In the genomic region with DNA sequence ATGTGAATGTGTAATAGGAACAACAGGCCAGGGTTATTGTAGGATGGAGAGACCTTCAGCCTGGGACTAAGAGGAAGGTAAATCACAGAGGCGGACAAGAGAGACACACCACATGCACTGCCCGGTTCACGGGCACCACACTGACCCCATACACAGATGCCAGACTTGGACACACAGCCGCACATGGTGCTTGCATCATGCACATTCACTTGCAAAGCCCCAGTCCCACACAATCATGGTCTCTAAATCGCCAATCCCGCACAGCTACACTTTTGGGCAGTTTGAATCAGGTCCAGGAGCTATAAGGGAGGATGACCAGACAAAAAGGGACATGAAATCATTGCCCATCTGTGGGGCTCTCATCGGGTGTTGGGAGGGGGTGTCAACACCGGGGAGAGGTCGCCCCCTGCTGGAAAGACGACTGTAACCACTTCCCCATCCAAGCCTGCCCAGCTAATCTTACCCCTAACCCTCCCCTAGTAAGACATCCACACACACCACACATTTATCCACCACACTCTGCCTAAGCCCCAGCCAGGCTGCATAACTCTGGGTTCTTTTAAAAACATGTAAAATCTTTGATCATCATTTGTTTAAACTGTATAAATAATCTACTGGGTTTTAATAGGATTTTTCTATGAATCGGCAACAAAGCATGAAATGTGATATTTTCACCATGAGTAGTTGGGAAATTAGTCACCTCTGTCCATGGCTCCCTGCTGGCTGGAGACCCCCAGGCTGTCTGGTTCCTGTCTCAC, we compare ENCODE assay signal across 8 cellular contexts. TPM values are rescaled to one million over a fixed set of nuclear protein-coding genes. Genes with fewer than 3 reads are reported as not detected.
A peak's percentile ranks its signal among the peaks of the same experiment; 100 is the strongest.
DNase-seq lines count a peak whose midpoint lies in the region; ATAC-seq and TF ChIP-seq lines count a peak whose summit lies in the region.
"Had no signal": no experiment of that assay in that cellular context is flagged by ENCODE, and none has a peak within 500 bp of the region (broad histone marks: within the 10 kb centered on the region; RNA-seq: fewer than 3 reads in every experiment).

No MANE protein-coding gene starts in this region.

- WGBS in mesenchymal stem cell = 64% methylated on average over 11 of the region's 11 CpGs
- WGBS in testis, 2 donors = 54 to 72% methylated on average over 8 to 11 of the region's 11 CpGs

- H3K14ac ChIP-seq in mesenchymal stem cell (ENCODE audit: low read length in 2 of 2) = no peak overlapping the region

- no peaks in the 10 kb centered on the region for H3K36me3 Mint-ChIP-seq in brain

- no peak for ATAC-seq in GM19328 (IDR thresholded peaks at IDR 0.05; ENCODE audit: unreplicated experiment)

- H3K4me1 ChIP-seq in mesenchymal stem cell (ENCODE audit: control insufficient read depth, insufficient read depth, low read depth, low read length) = peaks cover 24% of the 10 kb centered on the region
- H3K4me1 ChIP-seq in testis = no peaks in the 10 kb centered on the region

- H2BK12ac ChIP-seq in mesenchymal stem cell (ENCODE audit: low read length in 2 of 2) = no peak overlapping the region

- H3K18ac ChIP-seq in mesenchymal stem cell (ENCODE audit: low read depth in 1 of 2, low read length in 2 of 2) = no peak overlapping the region

- no peak overlapping the region for H3K27ac ChIP-seq in mesenchymal stem cell (ENCODE audit: low read length, poor library complexity, severe bottlenecking)
- no peak overlapping the region for H3K27ac ChIP-seq in testis
- H3K27ac ChIP-seq: thoracic aorta had no signal

- H3K9ac ChIP-seq in mesenchymal stem cell (ENCODE audit: low read length) = no peak overlapping the region

- peaks cover 27% of the 10 kb centered on the region for H3K4me1 Mint-ChIP-seq in brain

- H2AFZ ChIP-seq in mesenchymal stem cell (ENCODE audit: low read depth, low read length) = no peak overlapping the region

- intact Hi-C loops in testis (cut with DNase I; ENCODE audit: low total_unique reads) = no loop called here

- H3K4me3 ChIP-seq in mesenchymal stem cell (ENCODE audit: insufficient read depth in 1 of 2, low read depth in 1 of 2, low read length in 2 of 2) (no peak overlapping the region), testis (no peak overlapping the region)
- H3K4me3 ChIP-seq: thoracic aorta had no signal

- H4K91ac ChIP-seq in mesenchymal stem cell (ENCODE audit: low read length) = peak overlapping the region; percentile 27

- TF ChIP-seq POLR2A in testis (IDR thresholded peaks at IDR 0.05) = no peak

- no peak overlapping the region for H2AK5ac ChIP-seq in mesenchymal stem cell (ENCODE audit: low read length, severe bottlenecking)

- H2BK5ac ChIP-seq in mesenchymal stem cell (ENCODE audit: low read depth, low read length, poor library complexity, severe bottlenecking) = no peak overlapping the region

- no peak overlapping the region for H2BK120ac ChIP-seq in mesenchymal stem cell (ENCODE audit: low read depth, low read length)

- H3K9me3 Mint-ChIP-seq in brain = peaks cover 0 to under 1% (median 0%) of the 10 kb centered on the region in 5 experiments

- TF ChIP-seq CTCF in brain (conservative IDR thresholded peaks at IDR 0.05) = peak; percentile 54 to 75
- peak in 2 of 3 experiments; percentile 38 to 43 for TF ChIP-seq CTCF in testis (IDR thresholded peaks at IDR 0.05)

- peaks cover 21 to 70% of the 10 kb centered on the region in 2 experiments for H3K27me3 ChIP-seq in mesenchymal stem cell (ENCODE audit: control insufficient read depth in 1 of 2, insufficient read depth in 1 of 2, low read length in 2 of 2)
- no peaks in the 10 kb centered on the region for H3K27me3 ChIP-seq in testis

- H3K4ac ChIP-seq in mesenchymal stem cell (ENCODE audit: low read depth in 1 of 2, low read length in 2 of 2) = no peak overlapping the region

- peaks cover 56% of the 10 kb centered on the region for H3K27me3 Mint-ChIP-seq in brain

- H3K4me3 Mint-ChIP-seq in brain = no peak overlapping the region

- no peak overlapping the region for H3K4me2 ChIP-seq in mesenchymal stem cell (ENCODE audit: low read length, poor library complexity, severe bottlenecking)

- in situ Hi-C loops in G401 (cut with HindIII; ENCODE audit: low sequenced_read_pairs) = no loop called here

- H4K8ac ChIP-seq in mesenchymal stem cell (ENCODE audit: low read length) = no peak overlapping the region

- H3K27ac Mint-ChIP-seq in brain = peak overlapping the region in 1 of 5 experiments; percentile 50

- DNase-seq in G401 (ENCODE audit: low spot score) (peak; percentile 26), KG1 (lab: John Stamatoyannopoulos, UW) (peak; percentile 33), T-helper 2 cell (peak in 3 of 5 experiments; percentile 11 to 40 (median 30)), mesenchymal stem cell (no peak), testis (peak; percentile 71)

- H3K9me3 ChIP-seq in mesenchymal stem cell (ENCODE audit: control insufficient read depth, low read length) (no peaks in the 10 kb centered on the region), testis (no peaks in the 10 kb centered on the region)
- H3K9me3 ChIP-seq: thoracic aorta had no signal

- no peaks in the 10 kb centered on the region for H3K36me3 ChIP-seq in mesenchymal stem cell (ENCODE audit: control insufficient read depth in 1 of 2, insufficient read depth in 2 of 2, low read depth in 1 of 2, low read length in 2 of 2)
- H3K36me3 ChIP-seq in testis (ENCODE audit: low read depth, missing control alignments) = no peaks in the 10 kb centered on the region
- H3K36me3 ChIP-seq: thoracic aorta had no signal

- no peak overlapping the region for H3K23ac ChIP-seq in mesenchymal stem cell (ENCODE audit: low read length in 2 of 2)

- no peak overlapping the region for H2BK15ac ChIP-seq in mesenchymal stem cell (ENCODE audit: low read depth, poor library complexity, severe bottlenecking)

- no peaks in the 10 kb centered on the region for H3K79me1 ChIP-seq in mesenchymal stem cell (replicated peaks; ENCODE audit: low read length, poor library complexity, severe bottlenecking)

RNA-seq across cellular contexts. Expression of gene SLF2, which starts 40.5 kb away (rescaled TPM):
- 37.0 and 46.2 TPM in 2 replicates for total RNA-seq in G401 (2014; rRNA removed; shearing (Covaris generic))
- 6.9 TPM for polyA plus RNA-seq in brain (ENCODE audit: insufficient read depth, low read depth, low replicate concordance)
- polyA plus RNA-seq in mesenchymal stem cell (2013, experiment 1 of 2) = 18.2 TPM
- polyA plus RNA-seq in mesenchymal stem cell (2013, experiment 2 of 2) = 18.0 TPM
- 100 to 1,000 TPM; 150 to 171 TPM for total RNA-seq in testis
- polyA plus RNA-seq in testis (ENCODE audit: insufficient read depth, low read depth, low replicate concordance) = 42.6 TPM
